8 cellular contexts compared by ENCODE assay signal in genomic region chr11:66267379-66268209, GRCh38. TPM values are rescaled to one million over a fixed set of nuclear protein-coding genes. Genes with fewer than 3 reads are reported as not detected.
A peak's percentile ranks its signal among the peaks of the same experiment; 100 is the strongest.
DNase-seq lines count a peak whose midpoint lies in the region; ATAC-seq and TF ChIP-seq lines count a peak whose summit lies in the region.

No MANE protein-coding gene starts in this region.

- H3K27ac Mint-ChIP-seq in CD8-positive, alpha-beta memory T cell: peak overlapping the region; percentile 94 to 99 (median 98)
- peak overlapping the region; percentile 100 for H3K27ac Mint-ChIP-seq in activated T-helper 17 cell treated with anti-CD3 and anti-CD28 coated beads, Interleukin-2, amount 50 U/mL, for 72 hours
- H3K27ac Mint-ChIP-seq in natural killer cell: peak overlapping the region; percentile 95 to 98
- peak overlapping the region; percentile 98 for H3K27ac Mint-ChIP-seq in stimulated activated naive B cell treated with anti-CD40 and anti-IgM and Interleukin-4, amounts not matched to agents 10 μg/mL and 1 μg/mL and 100 μg/mL, for 72 hours

- POLR2A ChIA-PET in CD8-positive, alpha-beta memory T cell (lab: Charles Lee): interaction anchor here (0.8 to 2.2 kb wide), 7 partner anchors 12 to 406 kb away, joined by 3 to 9 read pairs (median 3); partner anchors contain the start of genes CCDC85B and YIF1A

- DNase-seq in CD8-positive, alpha-beta memory T cell: peak; percentile 79 to 90 (median 82)
- DNase-seq in HL-60 (ENCODE audit: low read depth in 1 of 2, low spot score in 1 of 2) (peak in 1 of 2 experiments; percentile 74), Peyer's patch (peak; percentile 90 to 94 (median 94)), fibroblast of mammary gland (ENCODE audit: low read depth) (peak; percentile 76), natural killer cell (peak; percentile 75)
- DNase-seq in stimulated activated naive B cell treated with anti-CD40 and anti-IgM and Interleukin-4, amounts not matched to agents 10 μg/mL and 1 μg/mL and 100 μg/mL, for 72 hours: peak; percentile 81

- TF ChIP-seq CTCF in HL-60 (IDR thresholded peaks at IDR 0.05; ENCODE audit: insufficient read depth, low read length) (no peak), Peyer's patch (IDR thresholded peaks at IDR 0.05) (peak in 4 of 6 experiments; percentile 10 to 28 (median 24)), fibroblast of mammary gland (conservative IDR thresholded peaks at IDR 0.05; ENCODE audit: control insufficient read depth, insufficient read depth, low read depth, low read length) (no peak), natural killer cell (IDR thresholded peaks at IDR 0.05) (no peak)

- H3K27me3 Mint-ChIP-seq in CD8-positive, alpha-beta memory T cell: peaks cover 0 to 7% of the 10 kb centered on the region in 2 donors
- no peaks in the 10 kb centered on the region for H3K27me3 Mint-ChIP-seq in activated T-helper 17 cell treated with anti-CD3 and anti-CD28 coated beads, Interleukin-2, amount 50 U/mL, for 72 hours
- H3K27me3 Mint-ChIP-seq in natural killer cell (ENCODE audit: low read depth in 2 of 2): no peaks in the 10 kb centered on the region
- no peaks in the 10 kb centered on the region for H3K27me3 Mint-ChIP-seq in stimulated activated naive B cell treated with anti-CD40 and anti-IgM and Interleukin-4, amounts not matched to agents 10 μg/mL and 1 μg/mL and 100 μg/mL, for 72 hours

- H3K27me3 ChIP-seq in CD8-positive, alpha-beta memory T cell (ENCODE audit: insufficient read depth, low read length, poor library complexity, severe bottlenecking): no peaks in the 10 kb centered on the region
- H3K27me3 ChIP-seq in HL-60 (ENCODE audit: insufficient read depth, poor library complexity, severe bottlenecking): no peaks in the 10 kb centered on the region
- H3K27me3 ChIP-seq in Peyer's patch: no peaks in the 10 kb centered on the region

- TF ChIP-seq POLR2A in Peyer's patch (IDR thresholded peaks at IDR 0.05): no peak

- H3K4me1 ChIP-seq in CD8-positive, alpha-beta memory T cell (ENCODE audit: insufficient read depth, low read length): peaks cover 32% of the 10 kb centered on the region
- H3K4me1 ChIP-seq in Peyer's patch: peaks cover 0 to 33% (median 3%) of the 10 kb centered on the region in 4 donors

- H3K9me3 Mint-ChIP-seq in CD8-positive, alpha-beta memory T cell: no peaks in the 10 kb centered on the region
- no peaks in the 10 kb centered on the region for H3K9me3 Mint-ChIP-seq in activated T-helper 17 cell treated with anti-CD3 and anti-CD28 coated beads, Interleukin-2, amount 50 U/mL, for 72 hours
- no peaks in the 10 kb centered on the region for H3K9me3 Mint-ChIP-seq in natural killer cell
- no peaks in the 10 kb centered on the region for H3K9me3 Mint-ChIP-seq in stimulated activated naive B cell treated with anti-CD40 and anti-IgM and Interleukin-4, amounts not matched to agents 10 μg/mL and 1 μg/mL and 100 μg/mL, for 72 hours

- peak overlapping the region; percentile 90 to 97 (median 95) for H3K4me3 Mint-ChIP-seq in CD8-positive, alpha-beta memory T cell
- peak overlapping the region; percentile 99 for H3K4me3 Mint-ChIP-seq in activated T-helper 17 cell treated with anti-CD3 and anti-CD28 coated beads, Interleukin-2, amount 50 U/mL, for 72 hours
- H3K4me3 Mint-ChIP-seq in natural killer cell: peak overlapping the region; percentile 97
- H3K4me3 Mint-ChIP-seq in stimulated activated naive B cell treated with anti-CD40 and anti-IgM and Interleukin-4, amounts not matched to agents 10 μg/mL and 1 μg/mL and 100 μg/mL, for 72 hours: peak overlapping the region; percentile 91 to 98

- CTCF ChIA-PET in CD8-positive, alpha-beta memory T cell (lab: Charles Lee): interaction anchor here (1.2 to 3.3 kb wide), 5 partner anchors 15 to 222 kb away, joined by 3 to 16 read pairs (median 6); no protein-coding TSS in a partner anchor

- peaks cover 42 to 48% (median 46%) of the 10 kb centered on the region in 3 donors for H3K4me1 Mint-ChIP-seq in CD8-positive, alpha-beta memory T cell
- H3K4me1 Mint-ChIP-seq in activated T-helper 17 cell treated with anti-CD3 and anti-CD28 coated beads, Interleukin-2, amount 50 U/mL, for 72 hours: peaks cover 16% of the 10 kb centered on the region
- peaks cover 43 to 49% of the 10 kb centered on the region in 2 donors for H3K4me1 Mint-ChIP-seq in natural killer cell
- H3K4me1 Mint-ChIP-seq in stimulated activated naive B cell treated with anti-CD40 and anti-IgM and Interleukin-4, amounts not matched to agents 10 μg/mL and 1 μg/mL and 100 μg/mL, for 72 hours: peaks cover 30 to 38% of the 10 kb centered on the region in 2 donors

- peaks cover 3 to 56% (median 5%) of the 10 kb centered on the region in 3 donors for H3K36me3 Mint-ChIP-seq in CD8-positive, alpha-beta memory T cell
- peaks cover 77% of the 10 kb centered on the region for H3K36me3 Mint-ChIP-seq in activated T-helper 17 cell treated with anti-CD3 and anti-CD28 coated beads, Interleukin-2, amount 50 U/mL, for 72 hours (ENCODE audit: low read depth)
- H3K36me3 Mint-ChIP-seq in natural killer cell: no peaks in the 10 kb centered on the region
- peaks cover 34 to 53% of the 10 kb centered on the region in 2 donors for H3K36me3 Mint-ChIP-seq in stimulated activated naive B cell treated with anti-CD40 and anti-IgM and Interleukin-4, amounts not matched to agents 10 μg/mL and 1 μg/mL and 100 μg/mL, for 72 hours

- H3K9me3 ChIP-seq in CD8-positive, alpha-beta memory T cell (ENCODE audit: low read length): no peaks in the 10 kb centered on the region
- no peaks in the 10 kb centered on the region for H3K9me3 ChIP-seq in Peyer's patch

- H3K27ac ChIP-seq in CD8-positive, alpha-beta memory T cell (ENCODE audit: low read depth, low read length): peak overlapping the region; percentile 71
- H3K27ac ChIP-seq in HL-60 (replicated peaks): peak overlapping the region; percentile 83
- peak overlapping the region; percentile 93 to 98 (median 96) for H3K27ac ChIP-seq in Peyer's patch

- ATAC-seq in GM19397 (IDR thresholded peaks at IDR 0.05; ENCODE audit: unreplicated experiment) (peak; percentile 40), natural killer cell (peak; percentile 59 to 73 (median 59))
- peak; percentile 70 for ATAC-seq in activated T-helper 17 cell treated with anti-CD3 and anti-CD28 coated beads, Interleukin-2, amount 50 U/mL, for 72 hours (replicated peaks)
- peak; percentile 66 to 70 for ATAC-seq in stimulated activated naive B cell treated with anti-CD40 and anti-IgM and Interleukin-4, amounts not matched to agents 10 μg/mL and 1 μg/mL and 100 μg/mL, for 72 hours (replicated peaks)

- peak overlapping the region; percentile 73 for H3K4me3 ChIP-seq in CD8-positive, alpha-beta memory T cell (ENCODE audit: low read length)
- peak overlapping the region; percentile 62 for H3K4me3 ChIP-seq in HL-60 (replicated peaks; ENCODE audit: insufficient read depth, low read length)
- H3K4me3 ChIP-seq in Peyer's patch: peak overlapping the region; percentile 78 to 94 (median 92)
- peak overlapping the region; percentile 63 for H3K4me3 ChIP-seq in fibroblast of mammary gland (ENCODE audit: control insufficient read depth, low read depth, low read length)

- intact Hi-C loops in natural killer cell (cut with micrococcal nuclease): loop anchor here (1.0 kb wide), 2 partner anchors 15 to 22 kb away; partner anchors contain the start of gene YIF1A

- H3K36me3 ChIP-seq in CD8-positive, alpha-beta memory T cell (ENCODE audit: insufficient read depth, low read length): peaks cover 16% of the 10 kb centered on the region
- peaks cover 0 to 26% (median 0%) of the 10 kb centered on the region in 3 donors for H3K36me3 ChIP-seq in Peyer's patch

RNA-seq across cellular contexts. Expression of gene RAB1B, which starts 0.8 kb away (rescaled TPM):
- 100 to 1,000 TPM; 119 to 125 TPM for total RNA-seq in CD8-positive, alpha-beta memory T cell
- polyA plus RNA-seq in CD8-positive, alpha-beta memory T cell: 18.6 TPM
- 100 to 1,000 TPM in 2 of 4 donors, 10 to 100 TPM in 2; 80.0 to 161 (median 103) TPM for total RNA-seq in Peyer's patch
- total RNA-seq in activated T-helper 17 cell treated with anti-CD3 and anti-CD28 coated beads, Interleukin-2, amount 50 U/mL, for 72 hours: 100 to 1,000 TPM; 116 to 178 TPM
- total RNA-seq in natural killer cell: 100 to 1,000 TPM; 116 to 144 (median 132) TPM

RNA-seq across cellular contexts. Expression of gene KLC2, which starts 10.1 kb away (rescaled TPM):
- total RNA-seq in CD8-positive, alpha-beta memory T cell: 10 to 100 TPM; 61.6 to 65.9 TPM
- 11.9 TPM for polyA plus RNA-seq in CD8-positive, alpha-beta memory T cell
- total RNA-seq in Peyer's patch (10 to 100 TPM in 3 of 4 donors, 1 to 10 TPM in 1; 8.3 to 28.0 (median 13.2) TPM), natural killer cell (10 to 100 TPM; 22.9 to 32.0 (median 27.6) TPM)
- total RNA-seq in activated T-helper 17 cell treated with anti-CD3 and anti-CD28 coated beads, Interleukin-2, amount 50 U/mL, for 72 hours: 10 to 100 TPM; 38.3 to 45.2 TPM

RNA-seq across cellular contexts. Expression of gene CNIH2, which starts 10.4 kb away (rescaled TPM):
- total RNA-seq in CD8-positive, alpha-beta memory T cell: 1 to 10 TPM; 2.7 to 2.8 TPM
- not detected for polyA plus RNA-seq in CD8-positive, alpha-beta memory T cell
- total RNA-seq in Peyer's patch (not detected), natural killer cell (1 to 10 TPM; 6.3 to 8.8 (median 7.1) TPM)
- 1 to 10 TPM; 3.9 to 5.0 TPM for total RNA-seq in activated T-helper 17 cell treated with anti-CD3 and anti-CD28 coated beads, Interleukin-2, amount 50 U/mL, for 72 hours

RNA-seq across cellular contexts. Expression of gene YIF1A, which starts 21.3 kb away (rescaled TPM):
- 10 to 100 TPM; 96.5 to 97.3 TPM for total RNA-seq in CD8-positive, alpha-beta memory T cell
- 61.7 TPM for polyA plus RNA-seq in CD8-positive, alpha-beta memory T cell
- total RNA-seq in Peyer's patch (100 to 1,000 TPM in 3 of 4 donors, 10 to 100 TPM in 1; 52.0 to 132 (median 115) TPM), natural killer cell (10 to 100 TPM; 21.9 to 28.5 (median 23.6) TPM)
- 10 to 100 TPM; 41.2 to 68.3 TPM for total RNA-seq in activated T-helper 17 cell treated with anti-CD3 and anti-CD28 coated beads, Interleukin-2, amount 50 U/mL, for 72 hours

RNA-seq across cellular contexts. Expression of gene TMEM151A, which starts 24.1 kb away (rescaled TPM):
- not detected for total RNA-seq in CD8-positive, alpha-beta memory T cell
- polyA plus RNA-seq in CD8-positive, alpha-beta memory T cell: not detected
- total RNA-seq in Peyer's patch (under 1 TPM in 2 of 4 donors, not detected in 2; 0.27 to 0.35 TPM), natural killer cell (not detected)
- total RNA-seq in activated T-helper 17 cell treated with anti-CD3 and anti-CD28 coated beads, Interleukin-2, amount 50 U/mL, for 72 hours: not detected

Comparison
In these comparisons a context has a peak if more than half of its experiments do, and no peak if none do; other contexts are left out.
1. CTCF ChIP-seq: peak in Peyer's patch (4 of 6); none in HL-60 (single experiment), fibroblast of mammary gland (single experiment) and natural killer cell (single experiment).
2. Peak in every context shown above with its lines, with median percentiles within 50 percentile points of each other: H3K27ac ChIP-seq, H3K4me3 ChIP-seq, H3K27ac Mint-ChIP-seq, H3K4me3 Mint-ChIP-seq and ATAC-seq.